ENCODE assay signal across 10 cellular contexts in the genomic region with DNA sequence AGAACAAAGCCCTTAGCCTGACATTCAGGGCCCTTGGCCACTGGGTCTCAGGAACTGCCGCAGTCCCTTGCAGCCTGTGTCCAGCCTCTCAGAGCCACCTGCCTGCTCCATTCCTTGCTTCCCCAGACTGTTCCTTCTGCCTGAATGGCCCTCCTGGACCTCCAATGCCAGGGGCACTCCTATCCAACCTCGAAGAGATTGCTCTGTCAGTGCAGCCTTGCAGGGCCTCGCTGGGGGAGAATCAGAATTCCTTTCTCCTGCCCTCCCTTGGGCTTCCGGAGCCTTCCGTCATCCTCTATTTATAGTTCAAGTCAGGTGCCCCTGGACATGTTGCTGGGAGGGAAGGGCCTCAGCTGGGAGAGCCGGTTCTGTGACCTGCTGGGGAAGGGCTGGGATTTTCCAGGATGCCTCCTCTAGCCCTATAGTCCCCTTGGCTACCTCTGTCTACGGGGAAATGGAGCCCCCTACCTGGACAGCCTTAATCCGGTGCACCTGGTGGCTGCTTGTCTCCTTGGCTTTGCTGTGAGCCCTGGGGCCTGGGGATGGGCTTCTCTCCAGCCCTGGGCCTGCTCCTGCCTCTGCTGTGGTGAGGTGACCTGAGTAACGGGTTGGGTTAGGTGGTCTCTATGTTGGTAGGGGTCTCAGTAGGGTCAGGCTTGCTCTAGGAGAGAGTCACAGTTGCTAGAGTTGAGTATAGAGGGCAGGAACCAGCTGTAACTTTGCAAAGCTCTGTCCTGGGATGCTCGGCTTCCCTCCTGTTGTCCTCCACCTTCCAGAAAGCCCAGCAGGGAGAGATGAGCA. TPM values are rescaled to one million over a fixed set of nuclear protein-coding genes. Genes with fewer than 3 reads are reported as not detected.
DNase-seq lines count a peak whose midpoint lies in the region; ATAC-seq and TF ChIP-seq lines count a peak whose summit lies in the region.
"Had no signal": no experiment of that assay in that cellular context is flagged by ENCODE, and none has a peak within 500 bp of the region (broad histone marks: within the 10 kb centered on the region; RNA-seq: fewer than 3 reads in every experiment).

No MANE protein-coding gene starts in this region.

- no peaks in the 10 kb centered on the region for H3K79me2 ChIP-seq in GM23248 (ENCODE audit: insufficient read depth)

- H3K27ac ChIP-seq in epithelial cell of prostate (peak overlapping the region; percentile 62), GM23248 (no peak overlapping the region)
- H3K27ac ChIP-seq: BLaER1 had no signal

- in situ Hi-C loops in GM23248 (cut with MboI) = no loop called here

- H3K4me1 Mint-ChIP-seq in Calu3 (ENCODE audit: low read depth, unreplicated experiment) = peaks cover 25% of the 10 kb centered on the region
- peaks cover 47% of the 10 kb centered on the region for H3K4me1 Mint-ChIP-seq in mesothelial cell of epicardium

- H3K4me1 ChIP-seq in GM23248 (ENCODE audit: insufficient read depth) = peaks cover 4% of the 10 kb centered on the region

- H3K36me3 Mint-ChIP-seq in Calu3 (ENCODE audit: insufficient read depth, unreplicated experiment) (peaks cover 5% of the 10 kb centered on the region), mesothelial cell of epicardium (no peaks in the 10 kb centered on the region)

- no peaks in the 10 kb centered on the region for H3K9me2 ChIP-seq in GM23248 (ENCODE audit: insufficient read depth)

- no peak for ATAC-seq in HG03045 (IDR thresholded peaks at IDR 0.05; ENCODE audit: unreplicated experiment)
- ATAC-seq: effector memory CD8-positive, alpha-beta T cell had no signal

- H3K27ac Mint-ChIP-seq in Calu3 (ENCODE audit: unreplicated experiment) (peak overlapping the region; percentile 54), mesothelial cell of epicardium (peak overlapping the region; percentile 89)
- H3K27ac Mint-ChIP-seq: effector memory CD8-positive, alpha-beta T cell had no signal

- no peak overlapping the region for H3K4me2 ChIP-seq in GM23248 (ENCODE audit: unreplicated experiment)

- H4K20me1 ChIP-seq in GM23248 (ENCODE audit: insufficient read depth) = no peaks in the 10 kb centered on the region
- H4K20me1 ChIP-seq: BLaER1 had no signal

- WGBS in GM23248 (ENCODE audit: low coverage in 1 of 2, low lambda C conversion rate in 2 of 2, missing lambda C conversion rate in 2 of 2), 2 experiments = 73 to 79% methylated on average over 10 of the region's 10 CpGs

- no peak overlapping the region for H3K4me3 ChIP-seq in GM23248
- H3K4me3 ChIP-seq: BLaER1 had no signal

- no peaks in the 10 kb centered on the region for H3K27me3 ChIP-seq in GM23248 (replicated peaks; ENCODE audit: insufficient read depth)
- H3K27me3 ChIP-seq: BLaER1 had no signal

- CTCF ChIA-PET in Calu3 (lab: Charles Lee) = interaction anchor here (0.6 to 1.8 kb wide), 7 partner anchors 11 to 165 kb away, joined by 3 to 5 read pairs (median 3); a partner anchor contains a TSS
- CTCF ChIA-PET in HEK293T (lab: Yijun Ruan, JAX) = interaction anchor here (0.7 to 1.3 kb wide), 3 partner anchors 41 to 110 kb away, joined by 3 read pairs; no protein-coding TSS in a partner anchor

- no peak overlapping the region for H3K9ac ChIP-seq in GM23248
- H3K9ac ChIP-seq: BLaER1 had no signal

- TF ChIP-seq CTCF in Calu3 (IDR thresholded peaks at IDR 0.05; ENCODE audit: unreplicated experiment) (peak; percentile 22), mesothelial cell of epicardium (IDR thresholded peaks at IDR 0.05; ENCODE audit: unreplicated experiment) (no peak)

- intact Hi-C loops in Calu3 (cut with micrococcal nuclease; ENCODE audit: unreplicated experiment) = loop anchor here (10.0 kb wide), 1 partner anchor 92 kb away; no protein-coding TSS in a partner anchor

- DNase-seq in Calu3 (peak; percentile 90), NCI-H526 (lab: John Stamatoyannopoulos, UW) (peak; percentile 89 to 97), epithelial cell of prostate (ENCODE audit: low read depth, low spot score) (peak; percentile 81), mesothelial cell of epicardium (ENCODE audit: low spot score in 2 of 2, unreplicated experiment in 2 of 2) (peak in 1 of 2 experiments; percentile 67), GM23248 (no peak), NCI-H446 (lab: John Stamatoyannopoulos, UW) (no peak), HEK293T (ENCODE audit: extremely low spot score) (no peak)
- DNase-seq: effector memory CD8-positive, alpha-beta T cell had no signal

- peaks cover 15% of the 10 kb centered on the region for H3K27me3 Mint-ChIP-seq in Calu3 (ENCODE audit: unreplicated experiment)
- no peaks in the 10 kb centered on the region for H3K27me3 Mint-ChIP-seq in mesothelial cell of epicardium (ENCODE audit: low read depth)

- no peaks in the 10 kb centered on the region for H3K36me3 ChIP-seq in GM23248 (ENCODE audit: low read depth)
- H3K36me3 ChIP-seq: BLaER1 had no signal

- no peaks in the 10 kb centered on the region for H3K9me3 ChIP-seq in GM23248 (ENCODE audit: low read depth)
- H3K9me3 ChIP-seq: BLaER1 had no signal

- BruUV-seq in Calu3 (replicated peaks; lab: Mats Ljungman, UMichigan) = no TSS peak

- H2AFZ ChIP-seq in GM23248 = no peak overlapping the region

- H3K4me3 Mint-ChIP-seq in Calu3 (ENCODE audit: low read depth, unreplicated experiment) = peak overlapping the region; percentile 21
- no peak overlapping the region for H3K4me3 Mint-ChIP-seq in mesothelial cell of epicardium
- H3K4me3 Mint-ChIP-seq: effector memory CD8-positive, alpha-beta T cell had no signal

- H3K9me3 Mint-ChIP-seq in Calu3 (ENCODE audit: low read depth, unreplicated experiment) (no peaks in the 10 kb centered on the region), mesothelial cell of epicardium (no peaks in the 10 kb centered on the region)
- H3K9me3 Mint-ChIP-seq: effector memory CD8-positive, alpha-beta T cell had no signal

- H3F3A ChIP-seq in GM23248 (ENCODE audit: insufficient read depth) = no peaks in the 10 kb centered on the region

- POLR2A ChIA-PET in HEK293T (lab: Yijun Ruan, JAX) = no interaction called here

TF ChIP-seq in HEK293T, 16 proteins besides CTCF, POLR2A, EP300 and RAD21:
- TF ChIP-seq NFRKB (IDR thresholded peaks at IDR 0.05) (no peak), SP1 (IDR thresholded peaks at IDR 0.05) (no peak), L3MBTL2 (conservative IDR thresholded peaks at IDR 0.05) (no peak), CTBP1 (IDR thresholded peaks at IDR 0.05; ENCODE audit: borderline replicate concordance) (no peak)
- TF ChIP-seq, protein P1, sequence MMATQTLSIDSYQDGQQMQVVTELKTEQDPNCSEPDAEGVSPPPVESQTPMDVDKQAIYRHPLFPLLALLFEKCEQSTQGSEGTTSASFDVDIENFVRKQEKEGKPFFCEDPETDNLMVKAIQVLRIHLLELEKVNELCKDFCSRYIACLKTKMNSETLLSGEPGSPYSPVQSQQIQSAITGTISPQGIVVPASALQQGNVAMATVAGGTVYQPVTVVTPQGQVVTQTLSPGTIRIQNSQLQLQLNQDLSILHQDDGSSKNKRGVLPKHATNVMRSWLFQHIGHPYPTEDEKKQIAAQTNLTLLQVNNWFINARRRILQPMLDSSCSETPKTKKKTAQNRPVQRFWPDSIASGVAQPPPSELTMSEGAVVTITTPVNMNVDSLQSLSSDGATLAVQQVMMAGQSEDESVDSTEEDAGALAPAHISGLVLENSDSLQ (IDR thresholded peaks at IDR 0.05) = no peak

RNA-seq across cellular contexts. Expression of a gene that starts 45.9 kb away (rescaled TPM):
- total RNA-seq in Calu3 (2022) (4.4 and 6.3 TPM in 2 replicates), mesothelial cell of epicardium (7.6 to 9.4 TPM (median 8.3 TPM) in 3 replicates)
- total RNA-seq in GM23248 (2014; rRNA removed; shearing (Covaris generic)) = 1.5 and 1.9 TPM in 2 replicates
- polyA plus RNA-seq in GM23248 (2016; fragmentation: Nextera tagmentation; extraction: Ambion mirVana) = 0.40 and 0.72 TPM in 2 replicates

RNA-seq across cellular contexts. Expression of a gene that starts 53.4 kb away (rescaled TPM):
- 7.5 and 9.0 TPM in 2 replicates for total RNA-seq in Calu3 (2022)
- total RNA-seq in mesothelial cell of epicardium = 7.1 to 8.1 TPM (median 8.1 TPM) in 3 replicates
- total RNA-seq in GM23248 (2014; rRNA removed; shearing (Covaris generic)) = 1.3 and 2.3 TPM in 2 replicates
- polyA plus RNA-seq in GM23248 (2016; fragmentation: Nextera tagmentation; extraction: Ambion mirVana) = 1.3 and 1.4 TPM in 2 replicates

Comparison
In these comparisons a context has a peak if more than half of its experiments do, and no peak if none do; other contexts are left out.
1. DNase-seq: peak in Calu3 (single experiment), NCI-H526 (2 of 2) and epithelial cell of prostate (single experiment); none in GM23248 (single experiment), NCI-H446 (0 of 2) and HEK293T (single experiment).